8 cellular contexts compared by ENCODE assay signal in the genomic region with DNA sequence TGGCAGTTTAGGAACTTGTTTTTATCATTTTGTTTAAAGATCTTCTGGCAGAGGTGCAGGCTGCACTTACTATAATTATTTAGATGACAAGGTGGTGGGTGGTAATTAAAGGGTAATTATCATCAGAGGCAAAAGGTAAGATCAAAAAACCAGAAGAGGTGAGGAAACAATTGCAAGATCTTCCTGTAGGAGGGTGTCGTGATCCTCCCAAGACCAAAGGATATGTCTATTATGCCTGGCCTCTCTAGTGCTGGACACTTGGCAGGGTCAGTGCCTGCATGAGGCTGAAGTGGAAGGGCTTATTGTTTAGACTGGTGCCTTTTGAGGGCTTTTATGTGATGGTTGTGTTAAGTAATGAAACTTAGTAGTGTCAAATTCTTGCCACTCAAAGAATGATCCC. TPM values are rescaled to one million over a fixed set of nuclear protein-coding genes. Genes with fewer than 3 reads are reported as not detected.
DNase-seq lines count a peak whose midpoint lies in the region; ATAC-seq lines count a peak whose summit lies in the region.

No MANE protein-coding gene starts in this region.

- H3K27me3 Mint-ChIP-seq in activated CD4-positive, alpha-beta memory T cell treated with anti-CD3 and anti-CD28 coated beads for 36 hours, result no peaks in the 10 kb centered on the region

- CTCF ChIA-PET in activated CD4-positive, alpha-beta memory T cell treated with anti-CD3 and anti-CD28 coated beads for 36 hours (lab: Charles Lee), result interaction anchor here (1.3 to 3.0 kb wide), 2 partner anchors 62 to 123 kb away, joined by 4 to 15 read pairs; no protein-coding TSS in a partner anchor

- POLR2A ChIA-PET in activated CD4-positive, alpha-beta memory T cell treated with anti-CD3 and anti-CD28 coated beads for 36 hours (lab: Charles Lee), result interaction anchor here (1.8 to 3.3 kb wide), 2 partner anchors 12 to 123 kb away, joined by 5 to 13 read pairs; no protein-coding TSS in a partner anchor

- H3K4me3 Mint-ChIP-seq in activated CD4-positive, alpha-beta memory T cell treated with anti-CD3 and anti-CD28 coated beads for 36 hours, result peak overlapping the region; percentile 43

- DNase-seq in AG20443 (ENCODE audit: low spot score) (peak; percentile 56), HCEC 1CT (peak; percentile 45), iris pigment epithelial cell (ENCODE audit: low read depth) (peak; percentile 18), SKM-1 treated with dmso at 0.1 percent for 144 hours (lab: John Stamatoyannopoulos, UW; ENCODE audit: unreplicated experiment) (no peak), kidney glomerular epithelial cell (lab: John Stamatoyannopoulos, UW) (no peak)
- no peak for DNase-seq in activated CD4-positive, alpha-beta memory T cell treated with anti-CD3 and anti-CD28 coated beads for 36 hours

- no peak overlapping the region for H3K27ac Mint-ChIP-seq in activated CD4-positive, alpha-beta memory T cell treated with anti-CD3 and anti-CD28 coated beads for 36 hours

- peaks cover 12% of the 10 kb centered on the region for H3K36me3 Mint-ChIP-seq in activated CD4-positive, alpha-beta memory T cell treated with anti-CD3 and anti-CD28 coated beads for 36 hours

- ATAC-seq in GM19452 (IDR thresholded peaks at IDR 0.05; ENCODE audit: unreplicated experiment) (no peak), GM18498 (IDR thresholded peaks at IDR 0.05; ENCODE audit: unreplicated experiment) (no peak)

- intact Hi-C loops in activated CD4-positive, alpha-beta memory T cell treated with anti-CD3 and anti-CD28 coated beads for 36 hours (cut with micrococcal nuclease), result loop anchor here (2.0 to 5.0 kb wide), 2 partner anchors 61 to 189 kb away; no protein-coding TSS in a partner anchor

- H3K4me1 Mint-ChIP-seq in activated CD4-positive, alpha-beta memory T cell treated with anti-CD3 and anti-CD28 coated beads for 36 hours (ENCODE audit: low read depth), result peaks cover 45% of the 10 kb centered on the region

- H3K9me3 Mint-ChIP-seq in activated CD4-positive, alpha-beta memory T cell treated with anti-CD3 and anti-CD28 coated beads for 36 hours, result no peaks in the 10 kb centered on the region

RNA-seq across cellular contexts. Expression of a gene that starts 1.8 kb away (rescaled TPM):
- 10 to 100 TPM; 43.6 to 44.6 TPM for total RNA-seq in activated CD4-positive, alpha-beta memory T cell treated with anti-CD3 and anti-CD28 coated beads for 36 hours

Comparison
In these comparisons a context has a peak if more than half of its experiments do, and no peak if none do; other contexts are left out.
1. DNase-seq: peak in AG20443 (single experiment), HCEC 1CT (single experiment) and iris pigment epithelial cell (single experiment); none in activated CD4-positive, alpha-beta memory T cell treated with anti-CD3 and anti-CD28 coated beads for 36 hours (single experiment), SKM-1 treated with dmso at 0.1 percent for 144 hours (single experiment) and kidney glomerular epithelial cell (single experiment).